12 cellular contexts compared by ENCODE assay signal in the genomic region with DNA sequence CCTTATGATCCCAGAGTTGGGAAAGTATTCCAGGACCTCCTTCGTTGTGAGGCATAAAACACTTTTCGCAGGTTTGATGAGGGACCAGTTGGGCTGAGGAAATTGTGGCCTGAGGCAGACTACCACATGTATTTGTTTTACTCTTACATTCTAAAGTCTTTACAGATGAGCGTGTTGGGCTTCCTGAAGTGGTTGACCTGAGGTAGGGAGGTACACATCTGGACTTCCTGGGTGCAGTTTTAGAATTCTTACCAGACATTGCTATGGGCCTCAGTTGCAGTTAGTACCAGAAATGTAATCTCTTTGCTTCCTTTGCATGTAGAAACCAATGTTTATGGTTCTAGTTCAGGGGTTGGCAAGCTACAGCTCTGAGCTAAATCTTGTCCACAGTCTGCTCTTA. TPM values are rescaled to one million over a fixed set of nuclear protein-coding genes. Genes with fewer than 3 reads are reported as not detected.
DNase-seq lines count a peak whose midpoint lies in the region; ATAC-seq and TF ChIP-seq lines count a peak whose summit lies in the region.
"Had no signal": no experiment of that assay in that cellular context is flagged by ENCODE, and none has a peak within 500 bp of the region (broad histone marks: within the 10 kb centered on the region; RNA-seq: fewer than 3 reads in every experiment).

No MANE protein-coding gene starts in this region.

- DNase-seq in activated naive CD8-positive, alpha-beta T cell treated with anti-CD3 and anti-CD28 coated beads, Interleukin-2, amount 50 U/mL, for 24 hours = no peak
- DNase-seq in OCI-LY7 (ENCODE audit: low spot score) (peak; percentile 50), esophagus squamous epithelium (lab: John Stamatoyannopoulos, UW) (no peak), NCI-H1436 treated with DMSO at 0.1 percent for 48 hours (lab: John Stamatoyannopoulos, UW) (no peak), foreskin melanocyte (no peak)
- DNase-seq: activated naive CD4-positive, alpha-beta T cell treated with anti-CD3 and anti-CD28 coated beads for 36 hours; cortex of kidney; NCI-H187 treated with DMSO at 0.1 percent for 48 hours; stimulated activated CD4-positive, alpha-beta T cell treated with anti-CD3 and anti-CD28 coated beads, Interleukin-15, amount 100 ng/mL, for 24 hours had no signal

- no peaks in the 10 kb centered on the region for H3K27me3 Mint-ChIP-seq in activated naive CD8-positive, alpha-beta T cell
- no peaks in the 10 kb centered on the region for H3K27me3 Mint-ChIP-seq in activated naive CD8-positive, alpha-beta T cell treated with anti-CD3 and anti-CD28 coated beads, Interleukin-2, amount 50 U/mL, for 24 hours
- H3K27me3 Mint-ChIP-seq in stimulated activated memory B cell treated with anti-CD40 and anti-IgM and Interleukin-4, amounts not matched to agents 10 μg/mL and 1 μg/mL and 100 μg/mL, for 72 hours = no peaks in the 10 kb centered on the region

- no peak overlapping the region for H3K4me3 Mint-ChIP-seq in activated naive CD8-positive, alpha-beta T cell
- no peak overlapping the region for H3K4me3 Mint-ChIP-seq in activated naive CD8-positive, alpha-beta T cell treated with anti-CD3 and anti-CD28 coated beads, Interleukin-2, amount 50 U/mL, for 24 hours
- H3K4me3 Mint-ChIP-seq in stimulated activated memory B cell treated with anti-CD40 and anti-IgM and Interleukin-4, amounts not matched to agents 10 μg/mL and 1 μg/mL and 100 μg/mL, for 72 hours = no peak overlapping the region
- H3K4me3 Mint-ChIP-seq: activated naive CD4-positive, alpha-beta T cell treated with anti-CD3 and anti-CD28 coated beads for 36 hours had no signal

- peaks cover 82% of the 10 kb centered on the region for H3K4me1 ChIP-seq in OCI-LY7 (ENCODE audit: insufficient read depth, low read length, poor library complexity, severe bottlenecking)
- H3K4me1 ChIP-seq in esophagus squamous epithelium = peaks cover 11 to 50% (median 33%) of the 10 kb centered on the region in 3 donors

- intact Hi-C loops in OCI-LY7 (cut with micrococcal nuclease; ENCODE audit: unreplicated experiment) (no loop called here), esophagus squamous epithelium (cut with DNase I) (no loop called here)

- TF ChIP-seq CTCF in OCI-LY7 (conservative IDR thresholded peaks at IDR 0.05; ENCODE audit: low read length) (no peak), esophagus squamous epithelium (IDR thresholded peaks at IDR 0.05) (no peak)

- H3K36me3 Mint-ChIP-seq in activated naive CD8-positive, alpha-beta T cell = no peaks in the 10 kb centered on the region
- H3K36me3 Mint-ChIP-seq in activated naive CD8-positive, alpha-beta T cell treated with anti-CD3 and anti-CD28 coated beads, Interleukin-2, amount 50 U/mL, for 24 hours (ENCODE audit: low read depth) = peaks cover 12% of the 10 kb centered on the region
- peaks cover 43% of the 10 kb centered on the region for H3K36me3 Mint-ChIP-seq in stimulated activated memory B cell treated with anti-CD40 and anti-IgM and Interleukin-4, amounts not matched to agents 10 μg/mL and 1 μg/mL and 100 μg/mL, for 72 hours

- peak overlapping the region; percentile 64 for H3K27ac ChIP-seq in OCI-LY7 (ENCODE audit: low read depth, low read length, poor library complexity, severe bottlenecking)
- peak overlapping the region in 3 of 4 donors; percentile 76 to 82 (median 81) for H3K27ac ChIP-seq in esophagus squamous epithelium

- H3K79me2 ChIP-seq in OCI-LY7 (ENCODE audit: insufficient read depth, low read depth, low read length) = no peaks in the 10 kb centered on the region

- H3K36me3 ChIP-seq in OCI-LY7 (ENCODE audit: insufficient read depth, low read length) (peaks cover 16% of the 10 kb centered on the region; the same call in 1 of the 2 replicates), esophagus squamous epithelium (peaks cover 0 to 46% (median 9%) of the 10 kb centered on the region in 3 donors)

- H3K9me3 Mint-ChIP-seq in activated naive CD8-positive, alpha-beta T cell (ENCODE audit: low read depth) = no peaks in the 10 kb centered on the region
- H3K9me3 Mint-ChIP-seq in activated naive CD8-positive, alpha-beta T cell treated with anti-CD3 and anti-CD28 coated beads, Interleukin-2, amount 50 U/mL, for 24 hours = no peaks in the 10 kb centered on the region
- no peaks in the 10 kb centered on the region for H3K9me3 Mint-ChIP-seq in stimulated activated memory B cell treated with anti-CD40 and anti-IgM and Interleukin-4, amounts not matched to agents 10 μg/mL and 1 μg/mL and 100 μg/mL, for 72 hours
- H3K9me3 Mint-ChIP-seq: activated naive CD4-positive, alpha-beta T cell treated with anti-CD3 and anti-CD28 coated beads for 36 hours had no signal

- no peaks in the 10 kb centered on the region for H3K9me2 ChIP-seq in OCI-LY7 (ENCODE audit: insufficient read depth, low read length)

- peaks cover 29% of the 10 kb centered on the region for H3K4me1 Mint-ChIP-seq in activated naive CD8-positive, alpha-beta T cell (ENCODE audit: low read depth)
- H3K4me1 Mint-ChIP-seq in activated naive CD8-positive, alpha-beta T cell treated with anti-CD3 and anti-CD28 coated beads, Interleukin-2, amount 50 U/mL, for 24 hours = peaks cover 33% of the 10 kb centered on the region
- H3K4me1 Mint-ChIP-seq in stimulated activated memory B cell treated with anti-CD40 and anti-IgM and Interleukin-4, amounts not matched to agents 10 μg/mL and 1 μg/mL and 100 μg/mL, for 72 hours = peaks cover 42% of the 10 kb centered on the region

- POLR2A ChIA-PET in OCI-LY7 (lab: Charles Lee) = interaction anchor here (0.5 to 1.6 kb wide), 5 partner anchors 11 to 111 kb away, joined by 3 to 8 read pairs (median 4); no protein-coding TSS in a partner anchor

- no peak for TF ChIP-seq POLR2A in esophagus squamous epithelium (IDR thresholded peaks at IDR 0.05)

- no peaks in the 10 kb centered on the region for H3K27me3 ChIP-seq in esophagus squamous epithelium

- H3K9me3 ChIP-seq in OCI-LY7 (ENCODE audit: low read length) (no peaks in the 10 kb centered on the region), esophagus squamous epithelium (no peaks in the 10 kb centered on the region)

- peak overlapping the region; percentile 68; the same call in 1 of the 2 replicates for H2AFZ ChIP-seq in OCI-LY7 (ENCODE audit: low read length)

- H3K4me3 ChIP-seq in OCI-LY7 (ENCODE audit: low read depth, low read length, poor library complexity, severe bottlenecking) (no peak overlapping the region), esophagus squamous epithelium (no peak overlapping the region)

- ATAC-seq in activated naive CD8-positive, alpha-beta T cell treated with anti-CD3 and anti-CD28 coated beads, Interleukin-2, amount 50 U/mL, for 24 hours = no peak
- ATAC-seq in stimulated activated memory B cell treated with anti-CD40 and anti-IgM and Interleukin-4, amounts not matched to agents 10 μg/mL and 1 μg/mL and 100 μg/mL, for 72 hours = no peak
- ATAC-seq in GM18502 (IDR thresholded peaks at IDR 0.05; ENCODE audit: poor library complexity, unreplicated experiment) = no peak

- no TSS peak for BruUV-seq in OCI-LY7 (replicated peaks; lab: Mats Ljungman, UMichigan)

- peak overlapping the region; percentile 55 for H3K4me2 ChIP-seq in OCI-LY7 (ENCODE audit: low read length)

- H4K20me1 ChIP-seq in OCI-LY7 (ENCODE audit: insufficient read depth, low read length) = no peaks in the 10 kb centered on the region

- H3K27ac Mint-ChIP-seq in activated naive CD8-positive, alpha-beta T cell = peak overlapping the region; percentile 68
- H3K27ac Mint-ChIP-seq in activated naive CD8-positive, alpha-beta T cell treated with anti-CD3 and anti-CD28 coated beads, Interleukin-2, amount 50 U/mL, for 24 hours = no peak overlapping the region
- peak overlapping the region; percentile 75 for H3K27ac Mint-ChIP-seq in stimulated activated memory B cell treated with anti-CD40 and anti-IgM and Interleukin-4, amounts not matched to agents 10 μg/mL and 1 μg/mL and 100 μg/mL, for 72 hours
- H3K27ac Mint-ChIP-seq: activated naive CD4-positive, alpha-beta T cell treated with anti-CD3 and anti-CD28 coated beads for 36 hours had no signal

- CTCF ChIA-PET in OCI-LY7 (lab: Charles Lee; ENCODE audit: unreplicated experiment) = interaction anchor here (1.8 kb wide), 1 partner anchor 13 kb away, joined by 4 read pairs; no protein-coding TSS in a partner anchor

- 66 to 74% methylated on average over 3 of the region's 3 CpGs for WGBS in esophagus squamous epithelium, 2 donors

RNA-seq across cellular contexts. Expression of gene COA5, which starts 48.7 kb away (rescaled TPM):
- 40.0 and 50.1 TPM in 2 replicates for total RNA-seq in OCI-LY7 (2014; rRNA removed; shearing (Covaris generic))
- total RNA-seq in OCI-LY7 (2022) = 32.8 and 33.6 TPM in 2 replicates
- 10 to 100 TPM; 15.5 to 37.8 (median 19.4) TPM for total RNA-seq in esophagus squamous epithelium

RNA-seq across cellular contexts. Expression of gene UNC50, which starts 48.8 kb away (rescaled TPM):
- total RNA-seq in OCI-LY7 (2014; rRNA removed; shearing (Covaris generic)) = 19.2 and 24.4 TPM in 2 replicates
- total RNA-seq in OCI-LY7 (2022) = 33.3 and 33.7 TPM in 2 replicates
- total RNA-seq in esophagus squamous epithelium = 10 to 100 TPM; 18.3 to 49.4 (median 36.3) TPM
